In genomic region chr1:36385410-36386261, GRCh38 we compare ENCODE assay signal across 8 cellular contexts. TPM values are rescaled to one million over a fixed set of nuclear protein-coding genes. Genes with fewer than 3 reads are reported as not detected.
DNase-seq lines count a peak whose midpoint lies in the region; ATAC-seq, FAIRE-seq and TF ChIP-seq lines count a peak whose summit lies in the region.

STK40 (minus strand) TSS chr1:36385924; CDS start chr1:36361332, 24,592 bp downstream.

- H3K9me3 ChIP-seq in esophagus muscularis mucosa (no peaks in the 10 kb centered on the region), muscle layer of duodenum (ENCODE audit: control insufficient read depth in 1 of 2, low read length in 2 of 2) (no peaks in the 10 kb centered on the region)

- peak within 1 kb of the TSS; percentile 72 for H2AFZ ChIP-seq in KMS-11 (ENCODE audit: low read depth)

- under 1% methylated on average over 19 of the region's 82 CpGs for WGBS in esophagus muscularis mucosa

- peaks cover 2 to 16% of the 10 kb centered on the region in 2 donors for H3K36me3 Mint-ChIP-seq in activated T-cell treated with anti-CD3 and anti-CD28 coated beads, Interleukin-2, amount 50 U/mL, for 72 hours (ENCODE audit: insufficient read depth in 2 of 2)

- TF ChIP-seq POLR2A in esophagus muscularis mucosa (IDR thresholded peaks at IDR 0.05; ENCODE audit: low read depth), result peak; percentile 89

- peaks cover 79% of the 10 kb centered on the region for H3K4me1 Mint-ChIP-seq in activated T-cell treated with anti-CD3 and anti-CD28 coated beads, Interleukin-2, amount 50 U/mL, for 72 hours (ENCODE audit: low read depth)

- no peak for TF ChIP-seq EP300 in esophagus muscularis mucosa (IDR thresholded peaks at IDR 0.05)

- peak within 1 kb of the TSS; percentile 93 for H3K27ac Mint-ChIP-seq in activated T-cell treated with anti-CD3 and anti-CD28 coated beads, Interleukin-2, amount 50 U/mL, for 72 hours

- peak within 1 kb of the TSS; percentile 89 for H3K4me3 ChIP-seq in KMS-11 (IDR thresholded peaks at IDR 0.05; ENCODE audit: insufficient read depth, low read depth, low read length)
- H3K4me3 ChIP-seq in esophagus muscularis mucosa, result peak within 1 kb of the TSS; percentile 79 to 99 (median 88)
- H3K4me3 ChIP-seq in muscle layer of duodenum (ENCODE audit: low read depth in 1 of 2, low read length in 2 of 2), result peak within 1 kb of the TSS; percentile 86 to 92

- no peak for TF ChIP-seq CTCF in KMS-11 (conservative IDR thresholded peaks at IDR 0.05; ENCODE audit: low read depth, low read length)
- no peak for TF ChIP-seq CTCF in esophagus muscularis mucosa (IDR thresholded peaks at IDR 0.05)

- H3K9me3 Mint-ChIP-seq in activated T-cell treated with anti-CD3 and anti-CD28 coated beads, Interleukin-2, amount 50 U/mL, for 72 hours, result no peaks in the 10 kb centered on the region

- peak within 1 kb of the TSS; percentile 87 to 94 for H3K4me3 Mint-ChIP-seq in activated T-cell treated with anti-CD3 and anti-CD28 coated beads, Interleukin-2, amount 50 U/mL, for 72 hours

- no peak for FAIRE-seq in RCC 7860 (lab: Jason Lieb, UNC)

- peak within 1 kb of the TSS; percentile 98 for H3K4me2 ChIP-seq in KMS-11

- peak within 1 kb of the TSS; percentile 92 for H3K27ac ChIP-seq in KMS-11
- H3K27ac ChIP-seq in esophagus muscularis mucosa (replicated peaks in 1 of 4), result peak within 1 kb of the TSS; percentile 93 to 99 (median 97)
- H3K27ac ChIP-seq in muscle layer of duodenum (ENCODE audit: low read length), result peak within 1 kb of the TSS; percentile 96

- peaks cover 41% of the 10 kb centered on the region for H3K79me2 ChIP-seq in KMS-11 (ENCODE audit: insufficient read depth, low read depth)

- H3K4me1 ChIP-seq in KMS-11 (ENCODE audit: low read depth, poor library complexity, severe bottlenecking), result peaks cover 47% of the 10 kb centered on the region
- H3K4me1 ChIP-seq in esophagus muscularis mucosa, result peaks cover 56 to 86% (median 80%) of the 10 kb centered on the region in 4 donors
- H3K4me1 ChIP-seq in muscle layer of duodenum (ENCODE audit: control insufficient read depth in 1 of 2, insufficient read depth in 2 of 2, low read length in 2 of 2), result peaks cover 25 to 58% of the 10 kb centered on the region in 2 donors

- H3K9ac ChIP-seq in KMS-11, result peak within 1 kb of the TSS; percentile 80

- DNase-seq in DMS153 treated with DMSO at 0.1 percent for 48 hours (lab: John Stamatoyannopoulos, UW; ENCODE audit: unreplicated experiment), result peak; percentile 100
- DNase-seq in RCC 7860 (ENCODE audit: low spot score), result peak; percentile 98
- peak; percentile 95 to 98 for DNase-seq in activated T-cell treated with anti-CD3 and anti-CD28 coated beads, Interleukin-2, amount 50 U/mL, for 72 hours
- peak; percentile 99 for DNase-seq in esophagus muscularis mucosa (ENCODE audit: extremely low spot score)
- DNase-seq in stimulated activated CD8-positive, alpha-beta memory T cell treated with anti-CD3 and anti-CD28 coated beads, Interleukin-7, amount 100 ng/mL, for 4 hours (ENCODE audit: low read depth in 2 of 2), result peak; percentile 98

- H3K36me3 ChIP-seq in KMS-11 (ENCODE audit: insufficient read depth) (no peaks in the 10 kb centered on the region), esophagus muscularis mucosa (peaks cover 0 to 11% (median 7%) of the 10 kb centered on the region in 4 donors), muscle layer of duodenum (ENCODE audit: control insufficient read depth in 1 of 2, insufficient read depth in 2 of 2, low read length in 2 of 2) (peaks cover 0 to 22% of the 10 kb centered on the region in 2 donors)

- no peaks in the 10 kb centered on the region for H3K27me3 ChIP-seq in KMS-11 (ENCODE audit: insufficient read depth, low read depth)
- H3K27me3 ChIP-seq in esophagus muscularis mucosa, result no peaks in the 10 kb centered on the region
- no peaks in the 10 kb centered on the region for H3K27me3 ChIP-seq in muscle layer of duodenum (ENCODE audit: low read depth, low read length)

- H4K20me1 ChIP-seq in KMS-11 (ENCODE audit: insufficient read depth), result no peaks in the 10 kb centered on the region

- no peaks in the 10 kb centered on the region for H3K27me3 Mint-ChIP-seq in activated T-cell treated with anti-CD3 and anti-CD28 coated beads, Interleukin-2, amount 50 U/mL, for 72 hours (ENCODE audit: low read depth)

- ATAC-seq in GM21737 (IDR thresholded peaks at IDR 0.05; ENCODE audit: unreplicated experiment), result peak; percentile 80
- peak; percentile 87 to 89 for ATAC-seq in activated T-cell treated with anti-CD3 and anti-CD28 coated beads, Interleukin-2, amount 50 U/mL, for 72 hours (replicated peaks in 1 of 2)

- intact Hi-C loops in esophagus muscularis mucosa (cut with DNase I), result loop anchor here (10.0 kb wide), 1 partner anchor 231 kb away; the partner anchor contains the start of gene MAP7D1

RNA-seq across cellular contexts. Expression of gene STK40, which starts in this region (rescaled TPM):
- 10 to 100 TPM; 56.1 to 63.5 TPM for total RNA-seq in activated T-cell treated with anti-CD3 and anti-CD28 coated beads, Interleukin-2, amount 50 U/mL, for 72 hours
- 100 to 1,000 TPM in 1 of 4 donors, 10 to 100 TPM in 3; 67.7 to 103 (median 80.2) TPM for total RNA-seq in esophagus muscularis mucosa

Comparison
In these comparisons a context has a peak if more than half of its experiments do, and no peak if none do; other contexts are left out.
1. Peak in every context shown above with its lines: DNase-seq, ATAC-seq, H3K4me3 ChIP-seq and H3K27ac ChIP-seq.